1 cellular context compared by ENCODE assay signal in genomic region chr17:17782425-17783120, GRCh38.
TF ChIP-seq lines count a peak whose summit lies in the region.

No MANE protein-coding gene starts in this region.

TF ChIP-seq in K562, 482 proteins besides CTCF, POLR2A, EP300 and RAD21 (continued from another document):
- TF ChIP-seq E2F8 (IDR thresholded peaks at IDR 0.05; ENCODE audit: low read depth, partially characterized antibody) (no peak), ZC3H4 (CRISPR knock-in tag; IDR thresholded peaks at IDR 0.05; ENCODE audit: borderline replicate concordance) (no peak), EWSR1 (IDR thresholded peaks at IDR 0.05; ENCODE audit: borderline replicate concordance, low read depth, partially characterized antibody) (no peak), PCBP1 (IDR thresholded peaks at IDR 0.05; ENCODE audit: low read depth, low read length, poor library complexity, severe bottlenecking) (peak; percentile 66), YBX1 (IDR thresholded peaks at IDR 0.05) (no peak), SNRNP70 (optimal IDR thresholded peaks at IDR 0.05; ENCODE audit: low read depth, low read length) (no peak), ETS2 (tag; IDR thresholded peaks at IDR 0.05; ENCODE audit: borderline replicate concordance, poor library complexity, severe bottlenecking) (no peak), E2F1 (CRISPR knock-in tag; IDR thresholded peaks at IDR 0.05) (no peak), ZNF165 (CRISPR knock-in tag; IDR thresholded peaks at IDR 0.05; ENCODE audit: borderline replicate concordance) (no peak), EGR1 (conservative IDR thresholded peaks at IDR 0.05) (no peak), TCF7 (IDR thresholded peaks at IDR 0.05; ENCODE audit: borderline replicate concordance) (no peak), POLR2G (IDR thresholded peaks at IDR 0.05; ENCODE audit: low read depth, low read length) (0 out of 2 replicates have a peak, but pooled peaks have one; percentile 32), NONO (IDR thresholded peaks at IDR 0.05; ENCODE audit: low read depth in 2 of 2, low read length in 1 of 2) (no peak), ZNF134 (CRISPR knock-in tag; conservative IDR thresholded peaks at IDR 0.05) (no peak)
TF ChIP-seq in K562: peak in this region for 4.
